ENCODE assay signal across 8 cellular contexts in the genomic region with DNA sequence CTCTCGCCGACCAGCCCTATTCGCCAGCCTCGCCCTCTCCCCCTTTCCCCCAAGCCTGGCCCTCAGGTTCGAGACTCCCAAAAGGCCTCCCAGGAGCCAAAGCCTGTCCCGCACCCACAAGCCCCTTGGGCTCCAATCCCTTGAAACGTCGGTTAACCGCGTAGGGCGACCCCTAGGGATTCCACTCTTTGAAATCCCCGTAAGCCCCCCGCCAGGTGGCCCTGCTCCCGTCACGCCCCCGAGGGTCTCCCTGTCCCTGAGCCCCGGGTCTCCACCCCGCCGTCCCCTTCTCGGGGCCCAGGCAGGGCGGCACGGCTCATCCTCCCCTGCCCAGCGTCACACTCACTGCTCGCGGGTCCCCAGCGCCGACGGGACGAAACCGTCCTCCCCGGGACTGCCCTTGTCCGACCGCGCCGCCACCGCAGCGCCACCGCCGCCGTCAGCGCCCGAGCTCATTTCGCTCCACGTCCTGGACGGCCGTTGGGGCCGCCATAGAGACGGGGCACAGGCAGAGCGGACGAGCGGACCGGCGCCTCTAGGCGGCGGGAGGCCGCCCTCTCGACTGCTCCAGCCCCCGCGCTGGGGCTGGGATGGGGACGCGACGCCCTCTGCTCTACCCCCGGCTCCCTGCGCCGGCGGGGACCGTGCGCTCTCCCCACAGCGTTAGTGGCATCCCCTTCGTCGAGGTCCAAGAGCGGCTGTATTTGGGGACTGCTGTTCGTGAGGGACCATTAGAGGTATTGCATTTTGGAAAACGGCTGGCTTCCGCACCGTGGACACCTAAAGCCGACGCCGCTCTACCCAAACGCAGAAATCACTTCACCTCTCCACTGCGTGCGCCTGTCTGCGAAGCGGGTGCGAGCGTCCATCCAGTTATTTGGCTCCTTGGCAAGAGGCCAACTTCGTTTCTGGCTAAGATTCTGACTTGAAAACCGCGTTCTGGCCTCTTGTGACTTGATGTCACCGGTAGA. TPM values are rescaled to one million over a fixed set of nuclear protein-coding genes. Genes with fewer than 3 reads are reported as not detected.
DNase-seq lines count a peak whose midpoint lies in the region; ATAC-seq and TF ChIP-seq lines count a peak whose summit lies in the region.

A gene (minus strand): TSS at position 510 of the 971 bp plus-strand sequence. CDS start 54 bp downstream, at position 456.

- H2BK15ac ChIP-seq in IMR-90 (ENCODE audit: low read depth, low read length) = peak within 1 kb of the TSS; percentile 8; the same call in 1 of the 3 replicates

- H2AFZ ChIP-seq in IMR-90 (replicated peaks; ENCODE audit: low read length, poor library complexity) = peak within 1 kb of the TSS; percentile 99

- H4K20me1 ChIP-seq in IMR-90 (ENCODE audit: insufficient read depth, low read length) = no peaks in the 10 kb centered on the region

- H3K9me1 ChIP-seq in IMR-90 (ENCODE audit: insufficient read depth, low read length) = no peaks in the 10 kb centered on the region

- no peak for TF ChIP-seq CTCF in IMR-90 (conservative IDR thresholded peaks at IDR 0.05; ENCODE audit: low read depth, low read length)

- in situ Hi-C loops in IMR-90 (cut with MboI; ENCODE audit: low sequenced_read_pairs) = no loop called here

- TF ChIP-seq RAD21 in IMR-90 (IDR thresholded peaks at IDR 0.05; ENCODE audit: low read length) = no peak; the same call in 1 of the 2 replicates

- H3K4me3 ChIP-seq in IMR-90 (ENCODE audit: insufficient read depth, low read depth, low read length) = peak within 1 kb of the TSS; percentile 87

- no peaks in the 10 kb centered on the region for H3K9me3 ChIP-seq in IMR-90 (ENCODE audit: control insufficient read depth, insufficient read depth, low read length)

- peaks cover 20% of the 10 kb centered on the region for H3K4me1 Mint-ChIP-seq in activated T-cell treated with anti-CD3 and anti-CD28 coated beads, Interleukin-2, amount 50 U/mL, for 24 hours (ENCODE audit: low read depth)

- peaks cover 37% of the 10 kb centered on the region for H3K36me3 Mint-ChIP-seq in activated T-cell treated with anti-CD3 and anti-CD28 coated beads, Interleukin-2, amount 50 U/mL, for 24 hours (ENCODE audit: low read depth)

- peak within 1 kb of the TSS; percentile 84 for H3K27ac ChIP-seq in IMR-90 (ENCODE audit: insufficient read depth, low read length)

- H3K79me1 ChIP-seq in IMR-90 (ENCODE audit: low read depth in 1 of 2, low read length in 2 of 2) = peaks cover 10 to 29% of the 10 kb centered on the region in 2 experiments; a peak in 3 of 4 replicates

- H2AK9ac ChIP-seq in IMR-90 (replicated peaks; ENCODE audit: low read depth, low read length, poor library complexity) = peak within 1 kb of the TSS; percentile 95

- 0% methylated on average over 28 of the region's 90 CpGs; no CpG with 5 or more reads in 1 of the 2 experiments for WGBS in IMR-90 (ENCODE audit: extremely low coverage in 2 of 2, insufficient read length in 1 of 2), 2 experiments

- H3K4ac ChIP-seq in IMR-90 (ENCODE audit: low read depth, low read length) = peak within 1 kb of the TSS; percentile 85

- no peaks in the 10 kb centered on the region for H3K27me3 ChIP-seq in IMR-90 (ENCODE audit: control insufficient read depth, insufficient read depth, low read length)

- ATAC-seq in GM21529 (IDR thresholded peaks at IDR 0.05; ENCODE audit: unreplicated experiment) = peak; percentile 86
- ATAC-seq in IMR-90 (ENCODE audit: low read depth) = peak; percentile 99
- peak; percentile 97 for ATAC-seq in esophagus mucosa

- no peaks in the 10 kb centered on the region; the same call in 1 of the 2 replicates for H3K4me1 ChIP-seq in IMR-90 (ENCODE audit: control insufficient read depth, insufficient read depth, low read length)

- H3K9ac ChIP-seq in IMR-90 (ENCODE audit: low read depth, low read length) = peak within 1 kb of the TSS; percentile 90

- BruUV-seq in IMR-90 (replicated peaks; lab: Mats Ljungman, UMichigan) = no TSS peak

- H3K56ac ChIP-seq in IMR-90 (ENCODE audit: extremely low read depth, insufficient read depth, low read length) = peak within 1 kb of the TSS; percentile 70

- H3K18ac ChIP-seq in IMR-90 (ENCODE audit: low read depth, low read length) = peak within 1 kb of the TSS; percentile 47

- peaks cover 5% of the 10 kb centered on the region for H3K36me3 ChIP-seq in IMR-90 (ENCODE audit: control insufficient read depth, insufficient read depth, low read length)

- H2BK120ac ChIP-seq in IMR-90 (ENCODE audit: low read depth, low read length) = peak within 1 kb of the TSS; percentile 83

- peak; percentile 82; the same call in 1 of the 2 replicates for TF ChIP-seq POLR2A in IMR-90 (IDR thresholded peaks at IDR 0.05; ENCODE audit: low read depth, low read length)

- H2BK20ac ChIP-seq in IMR-90 (ENCODE audit: low read depth, low read length) = peak within 1 kb of the TSS; percentile 51; the same call in 1 of the 2 replicates

- peak within 1 kb of the TSS; percentile 72 to 91 for H4K8ac ChIP-seq in IMR-90 (ENCODE audit: low read depth in 2 of 2, low read length in 2 of 2)

- peak within 1 kb of the TSS; percentile 71 for H4K91ac ChIP-seq in IMR-90 (ENCODE audit: insufficient read depth, low read depth, low read length)

- H2BK5ac ChIP-seq in IMR-90 (ENCODE audit: low read depth, low read length, poor library complexity, severe bottlenecking) = peak within 1 kb of the TSS; percentile 83

- dilution Hi-C loops in IMR-90 (cut with HindIII; ENCODE audit: low sequenced_read_pairs, unreplicated experiment) = no loop called here

- peak within 1 kb of the TSS; percentile 32; the same call in 1 of the 2 replicates for H2AK5ac ChIP-seq in IMR-90 (ENCODE audit: low read depth, low read length)

- peak within 1 kb of the TSS; percentile 97 for H3K27ac Mint-ChIP-seq in activated T-cell treated with anti-CD3 and anti-CD28 coated beads, Interleukin-2, amount 50 U/mL, for 24 hours

- intact Hi-C loops in IMR-90 (cut with micrococcal nuclease) = loop anchor here (2.0 to 5.0 kb wide), 4 partner anchors 47 to 259 kb away; a partner anchor contains a TSS

- peak within 1 kb of the TSS; percentile 65 for H4K5ac ChIP-seq in IMR-90 (ENCODE audit: low read depth, low read length)

- peak; percentile 94 for DNase-seq in DMS53 (lab: John Stamatoyannopoulos, UW)
- DNase-seq in IMR-90 = peak; percentile 82
- peak; percentile 90 for DNase-seq in activated T-cell treated with anti-CD3 and anti-CD28 coated beads, Interleukin-2, amount 50 U/mL, for 24 hours
- DNase-seq in myocyte (ENCODE audit: low read depth) = peak; percentile 88
- peak; percentile 68 to 76 for DNase-seq in stimulated activated CD8-positive, alpha-beta memory T cell treated with anti-CD3 and anti-CD28 coated beads, Interleukin-7, amount 100 ng/mL, for 48 hours (ENCODE audit: extremely low read depth in 1 of 2, low read depth in 1 of 2)

- H3K9me3 Mint-ChIP-seq in activated T-cell treated with anti-CD3 and anti-CD28 coated beads, Interleukin-2, amount 50 U/mL, for 24 hours = no peaks in the 10 kb centered on the region

- POLR2A ChIA-PET in IMR-90 (lab: Charles Lee; ENCODE audit: unreplicated experiment) = interaction anchor here (1.1 kb wide), 1 partner anchor 10 kb away, joined by 4 read pairs; a partner anchor contains a TSS

- H3K14ac ChIP-seq in IMR-90 (replicated peaks; ENCODE audit: low read depth, low read length) = peak within 1 kb of the TSS; percentile 87

- CTCF ChIA-PET in IMR-90 (lab: Yijun Ruan, JAX) = no interaction called here

- peak within 1 kb of the TSS; percentile 90 for H3K4me3 Mint-ChIP-seq in activated T-cell treated with anti-CD3 and anti-CD28 coated beads, Interleukin-2, amount 50 U/mL, for 24 hours

- H3K27me3 Mint-ChIP-seq in activated T-cell treated with anti-CD3 and anti-CD28 coated beads, Interleukin-2, amount 50 U/mL, for 24 hours = no peaks in the 10 kb centered on the region

- peak within 1 kb of the TSS; percentile 94 for H3K4me2 ChIP-seq in IMR-90 (ENCODE audit: low read depth, low read length)

- H3K23ac ChIP-seq in IMR-90 (ENCODE audit: low read depth, low read length) = peak within 1 kb of the TSS; percentile 86

TF ChIP-seq in IMR-90, 13 proteins besides CTCF, POLR2A, EP300 and RAD21 (continues in another document):
- TF ChIP-seq, protein P1, sequence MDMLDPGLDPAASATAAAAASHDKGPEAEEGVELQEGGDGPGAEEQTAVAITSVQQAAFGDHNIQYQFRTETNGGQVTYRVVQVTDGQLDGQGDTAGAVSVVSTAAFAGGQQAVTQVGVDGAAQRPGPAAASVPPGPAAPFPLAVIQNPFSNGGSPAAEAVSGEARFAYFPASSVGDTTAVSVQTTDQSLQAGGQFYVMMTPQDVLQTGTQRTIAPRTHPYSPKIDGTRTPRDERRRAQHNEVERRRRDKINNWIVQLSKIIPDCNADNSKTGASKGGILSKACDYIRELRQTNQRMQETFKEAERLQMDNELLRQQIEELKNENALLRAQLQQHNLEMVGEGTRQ (IDR thresholded peaks at IDR 0.05; ENCODE audit: low read depth, low read length) = no peak
- TF ChIP-seq SMC3 (IDR thresholded peaks at IDR 0.05; ENCODE audit: low read depth, low read length) = 0 out of 2 replicates have a peak, but pooled peaks have one; percentile 8
- TF ChIP-seq RCOR1 (IDR thresholded peaks at IDR 0.05; ENCODE audit: insufficient replicate concordance, low read length) = no peak
- no peak for TF ChIP-seq MAFK (IDR thresholded peaks at IDR 0.05; ENCODE audit: low read depth, low read length)
- TF ChIP-seq RFX5 (IDR thresholded peaks at IDR 0.05; ENCODE audit: low read depth, low read length) = no peak

TF ChIP-seq in PFSK-1, 5 proteins besides CTCF, POLR2A, EP300 and RAD21 (continues in another document):
- TF ChIP-seq TAF1 (IDR thresholded peaks at IDR 0.05; ENCODE audit: borderline replicate concordance, insufficient read depth, low read length) (peak; percentile 86), FOXP2 (optimal IDR thresholded peaks at IDR 0.05; ENCODE audit: borderline replicate concordance, extremely low read depth, extremely low read length, insufficient read depth) (peak; percentile 83), SIN3A (IDR thresholded peaks at IDR 0.05; ENCODE audit: borderline replicate concordance, insufficient read depth, low read length) (no peak)

RNA-seq across cellular contexts. Expression of the gene that starts here (rescaled TPM):
- 9.7 and 22.8 TPM in 2 replicates for total RNA-seq in IMR-90 (2012; rRNA removed)
- 9.5 and 12.7 TPM in 2 replicates for polyA plus RNA-seq in IMR-90 (2012; rRNA removed)
- 3.4 and 3.9 TPM in 2 replicates for polyA plus RNA-seq in IMR-90 (2012; cell fraction: cytosol; rRNA removed)
- 1.3 and 13.1 TPM in 2 replicates for polyA plus RNA-seq in IMR-90 (2012; cell fraction: nucleus; rRNA removed; ENCODE audit: low replicate concordance)
- polyA plus RNA-seq in PFSK-1 (2012; ENCODE audit: insufficient read length, low read depth) = 12.8 TPM
- total RNA-seq in esophagus mucosa = 10.0 TPM
- total RNA-seq in myocyte = 13.0 and 18.3 TPM in 2 replicates
- 12.2 TPM for polyA plus RNA-seq in myocyte (2012)

Comparison
In these comparisons a context has a peak if more than half of its experiments do, and no peak if none do; other contexts are left out.
1. Peak in every context shown above with its lines: DNase-seq, ATAC-seq, H3K4me3 ChIP-seq and H3K27ac ChIP-seq.